In the genomic region with DNA sequence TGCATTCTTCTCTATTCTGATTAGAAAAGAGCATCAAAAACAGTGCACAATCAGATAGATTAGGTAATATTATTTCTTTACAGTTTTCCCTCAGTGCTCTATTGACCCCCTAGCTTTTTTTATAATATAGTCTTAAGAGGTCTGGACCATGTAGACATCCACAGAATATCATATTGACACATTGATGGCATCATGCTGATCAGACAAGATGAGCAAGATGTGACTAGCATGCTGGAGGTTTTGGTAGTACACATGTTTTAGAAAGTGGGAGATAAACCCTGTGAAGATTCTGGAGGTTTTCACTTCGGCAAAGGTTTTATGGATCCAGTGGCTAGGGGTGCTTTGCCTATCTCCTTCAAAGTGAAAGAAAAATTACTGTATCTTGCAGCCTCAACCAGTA, we compare ENCODE assay signal across 28 cellular contexts. TPM values are rescaled to one million over a fixed set of nuclear protein-coding genes. Genes with fewer than 3 reads are reported as not detected.
"Had no signal": no experiment of that assay in that cellular context is flagged by ENCODE, and none has a peak within 500 bp of the region (broad histone marks: within the 10 kb centered on the region; RNA-seq: fewer than 3 reads in every experiment).

No MANE protein-coding gene starts in this region.

- H3K4me3 Mint-ChIP-seq: activated CD4-positive, alpha-beta memory T cell treated with anti-CD3 and anti-CD28 coated beads for 36 hours; activated CD4-positive, alpha-beta T cell treated with anti-CD3 and anti-CD28 coated beads, Interleukin-2, amount 10 ng/mL, durations not matched to agents 7 days and 5 days; activated naive CD8-positive, alpha-beta T cell; activated T-cell treated with anti-CD3 and anti-CD28 coated beads, Interleukin-2, amount 50 U/mL, for 72 hours; T-helper 1 cell treated with Interleukin-12 subunit alpha and Interleukin-12 subunit beta and Interleukin-4 antibody, amounts not matched to agents 30 μg/mL and 1 μg/mL, for 36 hours; T-helper 2 cell treated with Interferon-gamma antibody and Interleukin-4, amounts not matched to agents 5 μg/mL and 100 μg/mL, for 36 hours had no signal

- H3K36me3 Mint-ChIP-seq: activated CD4-positive, alpha-beta memory T cell treated with anti-CD3 and anti-CD28 coated beads for 36 hours; activated naive CD8-positive, alpha-beta T cell had no signal

- ATAC-seq: body of pancreas, Right ventricle myocardium inferior, SK-N-SH treated with all-trans-retinoic acid at 6 μM for 48 hours had no signal

- H3K27ac Mint-ChIP-seq: activated CD4-positive, alpha-beta memory T cell treated with anti-CD3 and anti-CD28 coated beads for 36 hours; activated CD4-positive, alpha-beta T cell treated with anti-CD3 and anti-CD28 coated beads, Interleukin-2, amount 10 ng/mL, durations not matched to agents 7 days and 5 days; activated naive CD8-positive, alpha-beta T cell; activated T-cell treated with anti-CD3 and anti-CD28 coated beads, Interleukin-2, amount 50 U/mL, for 72 hours; activated T-helper 2 cell treated with anti-CD3 and anti-CD28 coated beads, Interferon-gamma antibody, Interleukin-2, Interleukin-4, amounts not matched to agents 10 μg/mL and 5 μg/mL and 100 μg/mL, durations not matched to agents 14 hours and 24 hours and 36 hours; T-helper 1 cell treated with Interleukin-12 subunit alpha and Interleukin-12 subunit beta and Interleukin-4 antibody, amounts not matched to agents 30 μg/mL and 1 μg/mL, for 36 hours; T-helper 2 cell treated with Interferon-gamma antibody and Interleukin-4, amounts not matched to agents 5 μg/mL and 100 μg/mL, for 36 hours had no signal

- DNase-seq: activated CD4-positive, alpha-beta memory T cell treated with anti-CD3 and anti-CD28 coated beads for 36 hours; activated CD4-positive, alpha-beta T cell treated with anti-CD3 and anti-CD28 coated beads, Interleukin-2, amount 10 ng/mL, durations not matched to agents 7 days and 5 days; activated gamma-delta T cell; activated naive CD4-positive, alpha-beta T cell treated with Interleukin-2 at 50 U/mL for 16 hours; activated T-cell treated with anti-CD3 and anti-CD28 coated beads, Interleukin-2, amount 50 U/mL, for 1 hour; activated T-cell treated with anti-CD3 and anti-CD28 coated beads, Interleukin-2, amount 50 U/mL, for 72 hours; adrenal gland; body of pancreas; Kasumi-1; KG1; MG63; NCI-H1105; NCI-H1417 treated with DMSO at 0.1 percent for 48 hours; NCI-H187 treated with DMSO at 0.1 percent for 48 hours; NCI-H2081; NCI-H345; NCI-H524 treated with DMSO at 0.1 percent for 48 hours; PC-9; SIG-M5 had no signal

- H3K9me3 Mint-ChIP-seq: activated CD4-positive, alpha-beta T cell treated with anti-CD3 and anti-CD28 coated beads, Interleukin-2, amount 10 ng/mL, durations not matched to agents 7 days and 5 days; activated T-helper 2 cell treated with anti-CD3 and anti-CD28 coated beads, Interferon-gamma antibody, Interleukin-2, Interleukin-4, amounts not matched to agents 10 μg/mL and 5 μg/mL and 100 μg/mL, durations not matched to agents 14 hours and 24 hours and 36 hours; T-helper 1 cell treated with Interleukin-12 subunit alpha and Interleukin-12 subunit beta and Interleukin-4 antibody, amounts not matched to agents 30 μg/mL and 1 μg/mL, for 36 hours had no signal

- H3K27me3 Mint-ChIP-seq: activated CD4-positive, alpha-beta memory T cell treated with anti-CD3 and anti-CD28 coated beads for 36 hours had no signal

- H3K4me1 Mint-ChIP-seq: activated CD4-positive, alpha-beta T cell treated with anti-CD3 and anti-CD28 coated beads, Interleukin-2, amount 10 ng/mL, durations not matched to agents 7 days and 5 days had no signal

RNA-seq across cellular contexts. Expression of a gene that starts 2.8 kb away (rescaled TPM):
- total RNA-seq: activated CD4-positive, alpha-beta memory T cell treated with anti-CD3 and anti-CD28 coated beads for 36 hours; activated CD4-positive, alpha-beta T cell treated with anti-CD3 and anti-CD28 coated beads, Interleukin-2, amount 10 ng/mL, durations not matched to agents 7 days and 5 days; activated CD8-positive, alpha-beta memory T cell treated with anti-CD3 and anti-CD28 coated beads for 36 hours; activated T-cell treated with anti-CD3 and anti-CD28 coated beads, Interleukin-2, amount 50 U/mL, for 72 hours; activated T-helper 2 cell treated with anti-CD3 and anti-CD28 coated beads, Interferon-gamma antibody, Interleukin-2, Interleukin-4, amounts not matched to agents 10 μg/mL and 5 μg/mL and 100 μg/mL, durations not matched to agents 14 hours and 24 hours and 36 hours; astrocyte; OCI-LY7; PC-9 had no signal
